Comparison of ENCODE assay signal across 12 cellular contexts in genomic region chr1:219120625-219121544, GRCh38. TPM values are rescaled to one million over a fixed set of nuclear protein-coding genes. Genes with fewer than 3 reads are reported as not detected.
DNase-seq lines count a peak whose midpoint lies in the region; ATAC-seq and TF ChIP-seq lines count a peak whose summit lies in the region.
"Had no signal": no experiment of that assay in that cellular context is flagged by ENCODE, and none has a peak within 500 bp of the region (broad histone marks: within the 10 kb centered on the region; RNA-seq: fewer than 3 reads in every experiment).

No MANE protein-coding gene starts in this region.

- intact Hi-C loops in sigmoid colon (cut with DNase I) = no loop called here

- no peak for TF ChIP-seq CTCF in fibroblast of the aortic adventitia (IDR thresholded peaks at IDR 0.05; ENCODE audit: insufficient read depth, low read length)
- no peak for TF ChIP-seq CTCF in sigmoid colon (IDR thresholded peaks at IDR 0.05)

- no peak for TF ChIP-seq POLR2A in sigmoid colon (IDR thresholded peaks at IDR 0.05)

- H3K9me3 ChIP-seq in SJSA1 (replicated peaks) (no peaks in the 10 kb centered on the region), sigmoid colon (no peaks in the 10 kb centered on the region)
- H3K9me3 ChIP-seq: ascending aorta, spleen had no signal

- H3K27ac ChIP-seq in SJSA1 (peak overlapping the region; percentile 21; the same call in 1 of the 2 replicates), sigmoid colon (peak overlapping the region in 3 of 4 donors; percentile 20 to 51 (median 28))
- H3K27ac ChIP-seq: ascending aorta had no signal

- H3K36me3 ChIP-seq in SJSA1 = no peaks in the 10 kb centered on the region
- H3K36me3 ChIP-seq in sigmoid colon = no peaks in the 10 kb centered on the region
- H3K36me3 ChIP-seq: ascending aorta, spleen had no signal

- H3K4me1 ChIP-seq in SJSA1 (replicated peaks) = peaks cover 8% of the 10 kb centered on the region
- H3K4me1 ChIP-seq in sigmoid colon = peaks cover 0 to 6% (median 2%) of the 10 kb centered on the region in 4 donors

- 78% methylated on average over 6 of the region's 6 CpGs for WGBS in sigmoid colon, 2 donors

- DNase-seq in EH (ENCODE audit: low read depth) (peak; percentile 87), SJSA1 (ENCODE audit: low read depth in 1 of 2, low spot score in 2 of 2) (peak in 1 of 2 experiments; percentile 34), fibroblast of the aortic adventitia (ENCODE audit: low read depth) (peak; percentile 99), sigmoid colon (peak; percentile 80), NCI-H2227 (lab: John Stamatoyannopoulos, UW; ENCODE audit: unreplicated experiment) (no peak)
- DNase-seq: activated CD4-positive, alpha-beta T cell treated with anti-CD3 and anti-CD28 coated beads for 48 hours; immature natural killer cell; spleen had no signal

- ATAC-seq in HG03175 (IDR thresholded peaks at IDR 0.05; ENCODE audit: unreplicated experiment) (no peak), GM19463 (IDR thresholded peaks at IDR 0.05; ENCODE audit: unreplicated experiment) (no peak), GM21423 (IDR thresholded peaks at IDR 0.05; ENCODE audit: unreplicated experiment) (no peak)

- no peak for TF ChIP-seq EP300 in sigmoid colon (IDR thresholded peaks at IDR 0.05)

- H3K4me3 ChIP-seq in SJSA1 = no peak overlapping the region
- H3K4me3 ChIP-seq in fibroblast of the aortic adventitia (ENCODE audit: low read depth, low read length) = peak overlapping the region; percentile 7
- no peak overlapping the region for H3K4me3 ChIP-seq in sigmoid colon
- H3K4me3 ChIP-seq: spleen had no signal

- no peaks in the 10 kb centered on the region for H3K27me3 ChIP-seq in SJSA1 (replicated peaks)
- H3K27me3 ChIP-seq in sigmoid colon = no peaks in the 10 kb centered on the region
- H3K27me3 ChIP-seq: ascending aorta, spleen had no signal

RNA-seq across cellular contexts. Expression of gene LYPLAL1, which starts 52.8 kb away (rescaled TPM):
- 14.6 and 24.7 TPM in 2 replicates for total RNA-seq in SJSA1 (2014; rRNA removed; shearing (Covaris generic))
- total RNA-seq in fibroblast of the aortic adventitia (ENCODE audit: low replicate concordance) = 15.4 and 40.6 TPM in 2 replicates
- 10 to 100 TPM; 22.4 to 36.0 (median 32.1) TPM for total RNA-seq in sigmoid colon
- polyA plus RNA-seq in sigmoid colon = 10 to 100 TPM; 11.8 to 23.4 (median 20.1) TPM
